ENCODE assay signal across 8 cellular contexts in the genomic region with DNA sequence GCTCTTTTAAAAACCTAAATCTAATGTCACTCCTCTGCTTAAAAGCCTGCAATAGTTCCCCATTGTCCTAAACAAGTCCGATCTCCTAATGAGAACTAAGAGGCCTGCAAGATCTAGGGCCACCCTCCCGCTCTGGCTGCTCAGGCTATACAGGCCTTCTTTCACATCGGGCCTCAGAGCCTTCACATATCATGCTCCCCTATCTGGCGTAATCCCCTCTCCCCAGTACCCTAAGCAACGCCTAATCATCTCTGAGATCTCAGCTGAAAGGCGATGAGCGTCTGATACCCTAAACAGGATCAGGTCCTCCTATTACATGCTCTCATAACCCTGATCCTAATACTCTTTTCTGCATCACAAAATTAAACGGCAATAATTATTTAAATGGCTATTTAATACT. TPM values are rescaled to one million over a fixed set of nuclear protein-coding genes. Genes with fewer than 3 reads are reported as not detected.
A peak's percentile ranks its signal among the peaks of the same experiment; 100 is the strongest.
DNase-seq lines count a peak whose midpoint lies in the region; ATAC-seq, FAIRE-seq and TF ChIP-seq lines count a peak whose summit lies in the region.

No MANE protein-coding gene starts in this region.

- no peak overlapping the region for H2BK120ac ChIP-seq in mesenchymal stem cell (ENCODE audit: low read depth, low read length)

- H3K27me3 ChIP-seq in GM12878 (replicated peaks in 1 of 2; ENCODE audit: control insufficient read depth in 2 of 2, insufficient read depth in 2 of 2, low read length in 1 of 2) (no peaks in the 10 kb centered on the region; a peak in 1 of 4 replicates), mesenchymal stem cell (ENCODE audit: control insufficient read depth in 1 of 2, insufficient read depth in 1 of 2, low read length in 2 of 2) (no peaks in the 10 kb centered on the region)

- no peaks in the 10 kb centered on the region for H3K9me3 Mint-ChIP-seq in stimulated activated naive CD8-positive, alpha-beta T cell treated with anti-CD3 and anti-CD28 coated beads, Interleukin-15, Interleukin-2, amounts not matched to agents 100 ng/mL and 50 ng/mL, for 24 hours

- H3K4me2 ChIP-seq in GM12878 (ENCODE audit: control insufficient read depth, insufficient read depth) (peak overlapping the region; percentile 26), mesenchymal stem cell (ENCODE audit: low read length, poor library complexity, severe bottlenecking) (peak overlapping the region; percentile 85)

- CTCF ChIA-PET in GM12878 (lab: Yijun Ruan, JAX): no interaction called here

- peak overlapping the region; percentile 92 for H3K4me3 Mint-ChIP-seq in stimulated activated naive CD8-positive, alpha-beta T cell treated with anti-CD3 and anti-CD28 coated beads, Interleukin-15, Interleukin-2, amounts not matched to agents 100 ng/mL and 50 ng/mL, for 24 hours

- H3K79me2 ChIP-seq in GM12878 (ENCODE audit: control insufficient read depth, insufficient read depth, low read length): peaks cover 22% of the 10 kb centered on the region

- H4K91ac ChIP-seq in mesenchymal stem cell (ENCODE audit: low read length): no peak overlapping the region

- H3K36me3 ChIP-seq in GM12878 (ENCODE audit: control insufficient read depth in 2 of 2, insufficient read depth in 2 of 2, low read length in 1 of 2): no peaks in the 10 kb centered on the region
- H3K36me3 ChIP-seq in mesenchymal stem cell (ENCODE audit: control insufficient read depth in 1 of 2, insufficient read depth in 2 of 2, low read depth in 1 of 2, low read length in 2 of 2): no peaks in the 10 kb centered on the region

- H3K79me1 ChIP-seq in mesenchymal stem cell (replicated peaks; ENCODE audit: low read length, poor library complexity, severe bottlenecking): peaks cover 4% of the 10 kb centered on the region

- no peak overlapping the region for H3K27ac Mint-ChIP-seq in stimulated activated naive CD8-positive, alpha-beta T cell treated with anti-CD3 and anti-CD28 coated beads, Interleukin-15, Interleukin-2, amounts not matched to agents 100 ng/mL and 50 ng/mL, for 24 hours

- no peak for DNase-seq in stimulated activated naive CD8-positive, alpha-beta T cell treated with anti-CD3 and anti-CD28 coated beads, Interleukin-15, Interleukin-2, amounts not matched to agents 100 U/mL and 50 U/mL, for 24 hours
- DNase-seq in GM12878 (ENCODE audit: low read depth, low spot score) (no peak), mesenchymal stem cell (peak; percentile 58), GM12891 (ENCODE audit: insufficient read length, low spot score) (no peak), HPDE6-E6E7 (ENCODE audit: extremely low spot score) (no peak)
- DNase-seq in NK-92 treated with Interleukin-12 subunit alpha and Interleukin-12 subunit beta, amount 100 ng/mL, for 24 hours (lab: John Stamatoyannopoulos, UW): no peak

- H2AK5ac ChIP-seq in mesenchymal stem cell (ENCODE audit: low read length, severe bottlenecking): no peak overlapping the region

- H3K27ac ChIP-seq in GM12878 (ENCODE audit: control insufficient read depth, insufficient read depth) (no peak overlapping the region), mesenchymal stem cell (ENCODE audit: low read length, poor library complexity, severe bottlenecking) (peak overlapping the region; percentile 27)

- TF ChIP-seq CTCF in GM12878 (IDR thresholded peaks at IDR 0.05 in 2 of 3, conservative IDR thresholded peaks at IDR 0.05 in 1 of 3; ENCODE audit: control insufficient read depth in 2 of 3, extremely low read depth in 1 of 3, insufficient read depth in 1 of 3, low read depth in 3 of 3, low read length in 3 of 3): no peak

- peak overlapping the region in 1 of 2 experiments; percentile 70 for H3K4ac ChIP-seq in mesenchymal stem cell (ENCODE audit: low read depth in 1 of 2, low read length in 2 of 2)

- intact Hi-C loops in GM12878 (cut with micrococcal nuclease; ENCODE audit: unreplicated experiment): no loop called here

- H3K4me3 ChIP-seq in GM12878 (peak overlapping the region; percentile 67; the same call in 1 of the 2 replicates), mesenchymal stem cell (ENCODE audit: insufficient read depth in 1 of 2, low read depth in 1 of 2, low read length in 2 of 2) (peak overlapping the region; percentile 49 to 94)

- no peaks in the 10 kb centered on the region for H3K36me3 Mint-ChIP-seq in stimulated activated naive CD8-positive, alpha-beta T cell treated with anti-CD3 and anti-CD28 coated beads, Interleukin-15, Interleukin-2, amounts not matched to agents 100 ng/mL and 50 ng/mL, for 24 hours (ENCODE audit: low read depth)

- no peak overlapping the region for H2BK5ac ChIP-seq in mesenchymal stem cell (ENCODE audit: low read depth, low read length, poor library complexity, severe bottlenecking)

- TF ChIP-seq POLR2A in GM12878 (IDR thresholded peaks at IDR 0.05; ENCODE audit: low read depth, low read length) (no peak), GM12891 (IDR thresholded peaks at IDR 0.05; ENCODE audit: low read depth, low read length) (no peak)

- H3K9ac ChIP-seq in GM12878 (ENCODE audit: control insufficient read depth, insufficient read depth, low read length) (no peak overlapping the region), mesenchymal stem cell (ENCODE audit: low read length) (peak overlapping the region; percentile 92)

- no peak for TF ChIP-seq RAD21 in GM12878 (IDR thresholded peaks at IDR 0.05; ENCODE audit: insufficient read depth, low read depth, low read length)

- FAIRE-seq in GM12878 (lab: Jason Lieb, UNC): no peak
- no peak for FAIRE-seq in GM12891 (lab: Jason Lieb, UNC)

- no peaks in the 10 kb centered on the region for H3K27me3 Mint-ChIP-seq in stimulated activated naive CD8-positive, alpha-beta T cell treated with anti-CD3 and anti-CD28 coated beads, Interleukin-15, Interleukin-2, amounts not matched to agents 100 ng/mL and 50 ng/mL, for 24 hours

- no peaks in the 10 kb centered on the region for H4K20me1 ChIP-seq in GM12878 (ENCODE audit: control insufficient read depth, insufficient read depth)

- H2BK12ac ChIP-seq in mesenchymal stem cell (ENCODE audit: low read length in 2 of 2): peak overlapping the region in 1 of 2 experiments; percentile 92

- no peak for ATAC-seq in stimulated activated naive CD8-positive, alpha-beta T cell treated with anti-CD3 and anti-CD28 coated beads, Interleukin-15, Interleukin-2, amounts not matched to agents 100 U/mL and 50 U/mL, for 24 hours
- ATAC-seq in GM12878 (no peak), HG02938 (IDR thresholded peaks at IDR 0.05; ENCODE audit: unreplicated experiment) (no peak)

- no peak overlapping the region for H3K23ac ChIP-seq in mesenchymal stem cell (ENCODE audit: low read length in 2 of 2)

- H3K4me1 ChIP-seq in GM12878 (ENCODE audit: control insufficient read depth, insufficient read depth, low read length) (no peaks in the 10 kb centered on the region), mesenchymal stem cell (ENCODE audit: control insufficient read depth, insufficient read depth, low read depth, low read length) (peaks cover 4% of the 10 kb centered on the region)

- peak overlapping the region; percentile 36 for H2BK15ac ChIP-seq in mesenchymal stem cell (ENCODE audit: low read depth, poor library complexity, severe bottlenecking)

- RAD21 ChIA-PET in GM12878 (lab: Charles Lee; ENCODE audit: unreplicated experiment): no interaction called here

- POLR2A ChIA-PET in GM12878 (lab: Charles Lee): no interaction called here

- H3K14ac ChIP-seq in mesenchymal stem cell (ENCODE audit: low read length in 2 of 2): peak overlapping the region in 1 of 2 experiments; percentile 62

- in situ Hi-C loops in GM12878 (cut with MboI): no loop called here

- BruUV-seq in GM12878 (replicated peaks; lab: Mats Ljungman, UMichigan): no TSS peak

- H3K4me1 Mint-ChIP-seq in stimulated activated naive CD8-positive, alpha-beta T cell treated with anti-CD3 and anti-CD28 coated beads, Interleukin-15, Interleukin-2, amounts not matched to agents 100 ng/mL and 50 ng/mL, for 24 hours (ENCODE audit: low read depth): peaks cover 73% of the 10 kb centered on the region

- no peak overlapping the region for H4K8ac ChIP-seq in mesenchymal stem cell (ENCODE audit: low read length)

- no peak for TF ChIP-seq EP300 in GM12878 (IDR thresholded peaks at IDR 0.05; ENCODE audit: borderline replicate concordance in 1 of 2, control insufficient read depth in 1 of 2, low read depth in 2 of 2, low read length in 2 of 2)

- peak overlapping the region; percentile 43 to 44 for H3K18ac ChIP-seq in mesenchymal stem cell (ENCODE audit: low read depth in 1 of 2, low read length in 2 of 2)

- H2AFZ ChIP-seq in GM12878 (ENCODE audit: control insufficient read depth, low read depth, low read length) (no peak overlapping the region), mesenchymal stem cell (ENCODE audit: low read depth, low read length) (no peak overlapping the region)

- SMC1A ChIA-PET in GM12878 (lab: Charles Lee; ENCODE audit: uncharacterized antibody, unreplicated experiment): no interaction called here

- H3K9me3 ChIP-seq in GM12878 (replicated peaks; ENCODE audit: control insufficient read depth, insufficient read depth, low read length) (no peaks in the 10 kb centered on the region), mesenchymal stem cell (ENCODE audit: control insufficient read depth, low read length) (no peaks in the 10 kb centered on the region)

- 98% methylated on average over 8 of the region's 8 CpGs for WGBS in GM12878 (ENCODE audit: insufficient coverage, insufficient replicate concordance, low lambda C conversion rate, missing lambda C conversion rate)
- 30% methylated on average over 7 of the region's 8 CpGs for WGBS in mesenchymal stem cell

TF ChIP-seq in GM12891, 5 proteins besides CTCF, POLR2A, EP300 and RAD21 (continues in another document):
- TF ChIP-seq POU2F2 (IDR thresholded peaks at IDR 0.05; ENCODE audit: low read depth, low read length) (no peak), TAF1 (IDR thresholded peaks at IDR 0.05; ENCODE audit: low read depth, low read length) (no peak)

RNA-seq across cellular contexts. Expression of gene MAP4K3, which starts 1.8 kb away (rescaled TPM):
- total RNA-seq in GM12878 (2013; cell fraction: nucleolus; rRNA removed): 98.2 and 103 TPM in 2 replicates
- total RNA-seq in GM12878 (2014; rRNA removed) (0.05 and 0.23 TPM in 2 replicates), GM12878 (2014; rRNA removed; fragmentation: Illumina TruSeq; extraction: Trizol) (0.18 and 0.46 TPM in 2 replicates), GM12878 (2021) (0.61 and 0.95 TPM in 2 replicates)
- polyA plus RNA-seq in GM12878 (2011; ENCODE audit: low read depth): 1.9 TPM
- polyA plus RNA-seq in GM12878 (2011; rRNA removed) (0.68 and 0.98 TPM in 2 replicates), GM12878 (2014; fragmentation: Illumina TruSeq; extraction: Trizol) (0.12 and 0.16 TPM in 2 replicates), GM12878 (2014; fragmentation: Nextera tagmentation; extraction: Ambion mirVana) (under 1 TPM in 1 of 2 experiments, not detected in 1; 0.04 TPM), GM12878 (2014; rRNA removed) (0.05 and 0.14 TPM in 2 replicates), GM12878 (2016; fragmentation: Nextera tagmentation; extraction: Ambion mirVana) (under 1 TPM; 0.21 to 0.38 TPM)
- 0.23 and 0.36 TPM in 2 replicates for polyA plus RNA-seq in GM12878 (2011; cell fraction: cytosol; rRNA removed)
- polyA plus RNA-seq in GM12878 (2011; cell fraction: nucleus; rRNA removed): 0.54 and 0.73 TPM in 2 replicates
- polyA plus RNA-seq in GM12878 (2012): 2.8 and 3.1 TPM in 2 replicates
- polyA minus RNA-seq in GM12878 (2011; rRNA and poly(A)+ RNA removed): 0.51 and 0.62 TPM in 2 replicates
- not detected in 2 replicates for polyA minus RNA-seq in GM12878 (2011; cell fraction: cytosol; rRNA and poly(A)+ RNA removed)
- polyA minus RNA-seq in GM12878 (2011; cell fraction: nucleus; rRNA and poly(A)+ RNA removed): 0.96 and 1.6 TPM in 2 replicates
- 31.1 TPM for polyA plus RNA-seq in mesenchymal stem cell (2013, experiment 1 of 2)
- 32.2 TPM for polyA plus RNA-seq in mesenchymal stem cell (2013, experiment 2 of 2)
- polyA plus RNA-seq in GM12891 (2012; ENCODE audit: low read depth, missing spikeins): 2.2 TPM
